In the genomic region with DNA sequence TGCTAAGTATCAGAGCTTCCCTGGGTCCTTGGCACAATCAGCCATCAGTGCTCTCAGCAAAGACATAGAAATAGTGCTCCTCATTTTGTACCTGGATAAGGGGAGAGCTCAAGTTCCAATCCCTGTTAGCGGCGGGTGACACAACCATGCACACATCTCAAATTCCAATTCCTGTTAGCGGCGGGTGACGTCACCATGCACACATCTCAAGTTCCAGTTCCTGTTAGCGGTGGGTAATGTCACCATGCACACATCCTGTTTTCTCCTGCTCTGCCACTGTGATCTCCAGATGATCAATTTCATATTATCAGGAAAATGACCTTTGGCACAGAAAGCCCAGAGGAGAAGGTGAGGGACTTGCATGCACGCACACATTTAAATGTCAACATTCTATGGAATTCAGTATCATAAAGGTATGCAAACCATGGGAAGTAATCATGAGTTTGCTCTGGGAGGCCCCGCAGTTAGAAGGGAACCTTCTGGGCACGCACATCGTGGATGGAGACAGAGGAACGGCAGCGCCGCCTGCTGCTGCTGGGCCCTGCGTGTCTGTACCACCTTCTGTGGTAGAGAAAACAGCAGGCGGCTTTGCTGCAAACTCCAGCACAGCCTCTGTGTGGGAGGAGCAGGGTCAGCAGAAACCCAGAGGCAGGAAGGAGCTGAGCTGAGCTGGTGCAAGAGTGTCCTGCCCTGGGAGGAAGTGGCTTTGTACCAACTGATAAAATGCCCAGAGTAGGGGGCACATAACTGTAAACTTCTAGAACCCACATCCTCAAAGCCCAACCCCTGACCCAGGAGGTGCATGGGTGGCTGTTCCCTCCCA, we compare ENCODE assay signal across 1 cellular context.
TF ChIP-seq lines count a peak whose summit lies in the region.

No MANE protein-coding gene starts in this region.

TF ChIP-seq in HepG2, 621 proteins besides CTCF, POLR2A, EP300 and RAD21 (continued from another document and continues in another):
- TF ChIP-seq, protein P1, sequence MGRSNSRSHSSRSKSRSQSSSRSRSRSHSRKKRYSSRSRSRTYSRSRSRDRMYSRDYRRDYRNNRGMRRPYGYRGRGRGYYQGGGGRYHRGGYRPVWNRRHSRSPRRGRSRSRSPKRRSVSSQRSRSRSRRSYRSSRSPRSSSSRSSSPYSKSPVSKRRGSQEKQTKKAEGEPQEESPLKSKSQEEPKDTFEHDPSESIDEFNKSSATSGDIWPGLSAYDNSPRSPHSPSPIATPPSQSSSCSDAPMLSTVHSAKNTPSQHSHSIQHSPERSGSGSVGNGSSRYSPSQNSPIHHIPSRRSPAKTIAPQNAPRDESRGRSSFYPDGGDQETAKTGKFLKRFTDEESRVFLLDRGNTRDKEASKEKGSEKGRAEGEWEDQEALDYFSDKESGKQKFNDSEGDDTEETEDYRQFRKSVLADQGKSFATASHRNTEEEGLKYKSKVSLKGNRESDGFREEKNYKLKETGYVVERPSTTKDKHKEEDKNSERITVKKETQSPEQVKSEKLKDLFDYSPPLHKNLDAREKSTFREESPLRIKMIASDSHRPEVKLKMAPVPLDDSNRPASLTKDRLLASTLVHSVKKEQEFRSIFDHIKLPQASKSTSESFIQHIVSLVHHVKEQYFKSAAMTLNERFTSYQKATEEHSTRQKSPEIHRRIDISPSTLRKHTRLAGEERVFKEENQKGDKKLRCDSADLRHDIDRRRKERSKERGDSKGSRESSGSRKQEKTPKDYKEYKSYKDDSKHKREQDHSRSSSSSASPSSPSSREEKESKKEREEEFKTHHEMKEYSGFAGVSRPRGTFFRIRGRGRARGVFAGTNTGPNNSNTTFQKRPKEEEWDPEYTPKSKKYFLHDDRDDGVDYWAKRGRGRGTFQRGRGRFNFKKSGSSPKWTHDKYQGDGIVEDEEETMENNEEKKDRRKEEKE (IDR thresholded peaks at IDR 0.05), result no peak
- TF ChIP-seq, protein P2, sequence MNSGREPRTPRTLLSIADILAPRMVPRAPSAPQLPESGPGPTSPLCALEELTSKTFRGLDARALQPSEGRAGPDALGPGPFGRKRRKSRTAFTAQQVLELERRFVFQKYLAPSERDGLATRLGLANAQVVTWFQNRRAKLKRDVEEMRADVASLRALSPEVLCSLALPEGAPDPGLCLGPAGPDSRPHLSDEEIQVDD (CRISPR knock-in tag; IDR thresholded peaks at IDR 0.05; ENCODE audit: borderline replicate concordance), result no peak
- TF ChIP-seq ZNF432 (CRISPR knock-in tag; IDR thresholded peaks at IDR 0.05; ENCODE audit: borderline replicate concordance) (no peak), ZBTB20 (CRISPR knock-in tag; IDR thresholded peaks at IDR 0.05; ENCODE audit: borderline replicate concordance, low read depth) (peak; percentile 98; the same call in 1 of the 2 replicates), ZBTB3 (CRISPR knock-in tag; IDR thresholded peaks at IDR 0.05; ENCODE audit: borderline replicate concordance, low read depth) (no peak), ZBTB21 (CRISPR knock-in tag; IDR thresholded peaks at IDR 0.05) (peak; percentile 96), ADNP (CRISPR knock-in tag; IDR thresholded peaks at IDR 0.05) (no peak), ZNF124 (CRISPR knock-in tag; IDR thresholded peaks at IDR 0.05) (peak; percentile 40; the same call in 1 of the 2 replicates), MYNN (CRISPR knock-in tag; IDR thresholded peaks at IDR 0.05; ENCODE audit: low read depth) (no peak), FOXP1 (IDR thresholded peaks at IDR 0.05) (no peak), FOXP1 (CRISPR knock-in tag; IDR thresholded peaks at IDR 0.05) (peak; percentile 56), SRY (CRISPR knock-in tag; IDR thresholded peaks at IDR 0.05) (no peak), RFX3 (CRISPR knock-in tag; IDR thresholded peaks at IDR 0.05) (no peak), MAF1 (CRISPR knock-in tag; IDR thresholded peaks at IDR 0.05; ENCODE audit: borderline replicate concordance) (no peak), GABPB1 (CRISPR knock-in tag; IDR thresholded peaks at IDR 0.05) (peak; percentile 62), ZNF674 (CRISPR knock-in tag; IDR thresholded peaks at IDR 0.05; ENCODE audit: low read depth) (no peak), KDM5B (CRISPR knock-in tag; IDR thresholded peaks at IDR 0.05; ENCODE audit: borderline replicate concordance) (no peak; the same call in 1 of the 2 replicates), ZNF790 (CRISPR knock-in tag; IDR thresholded peaks at IDR 0.05; ENCODE audit: borderline replicate concordance) (no peak), ZNF598 (CRISPR knock-in tag; IDR thresholded peaks at IDR 0.05; ENCODE audit: borderline replicate concordance) (no peak), ZNF292 (CRISPR knock-in tag; IDR thresholded peaks at IDR 0.05; ENCODE audit: borderline replicate concordance, low read depth) (peak; percentile 89; the same call in 1 of the 2 replicates), ZNF496 (CRISPR knock-in tag; IDR thresholded peaks at IDR 0.05; ENCODE audit: insufficient replicate concordance) (no peak), HCFC1 (IDR thresholded peaks at IDR 0.05; ENCODE audit: low read depth, low read length) (no peak), ZNF605 (CRISPR knock-in tag; IDR thresholded peaks at IDR 0.05) (peak; percentile 80), RXRB (CRISPR knock-in tag; IDR thresholded peaks at IDR 0.05; ENCODE audit: borderline replicate concordance) (peak; percentile 96), ARNTL (CRISPR knock-in tag; IDR thresholded peaks at IDR 0.05) (no peak), ZNF430 (CRISPR knock-in tag; IDR thresholded peaks at IDR 0.05) (0 out of 2 replicates have a peak, but pooled peaks have one; percentile 24), CBX2 (IDR thresholded peaks at IDR 0.05; ENCODE audit: low read depth, low read length) (no peak), CBX2 (CRISPR knock-in tag; IDR thresholded peaks at IDR 0.05; ENCODE audit: low read depth) (no peak), ZNF747 (CRISPR knock-in tag; IDR thresholded peaks at IDR 0.05; ENCODE audit: borderline replicate concordance) (no peak), ZEB1 (IDR thresholded peaks at IDR 0.05; ENCODE audit: insufficient replicate concordance, low read depth) (no peak), TEAD2 (CRISPR knock-in tag; IDR thresholded peaks at IDR 0.05) (no peak), MED13 (CRISPR knock-in tag; IDR thresholded peaks at IDR 0.05) (no peak)
- TF ChIP-seq, protein P3, sequence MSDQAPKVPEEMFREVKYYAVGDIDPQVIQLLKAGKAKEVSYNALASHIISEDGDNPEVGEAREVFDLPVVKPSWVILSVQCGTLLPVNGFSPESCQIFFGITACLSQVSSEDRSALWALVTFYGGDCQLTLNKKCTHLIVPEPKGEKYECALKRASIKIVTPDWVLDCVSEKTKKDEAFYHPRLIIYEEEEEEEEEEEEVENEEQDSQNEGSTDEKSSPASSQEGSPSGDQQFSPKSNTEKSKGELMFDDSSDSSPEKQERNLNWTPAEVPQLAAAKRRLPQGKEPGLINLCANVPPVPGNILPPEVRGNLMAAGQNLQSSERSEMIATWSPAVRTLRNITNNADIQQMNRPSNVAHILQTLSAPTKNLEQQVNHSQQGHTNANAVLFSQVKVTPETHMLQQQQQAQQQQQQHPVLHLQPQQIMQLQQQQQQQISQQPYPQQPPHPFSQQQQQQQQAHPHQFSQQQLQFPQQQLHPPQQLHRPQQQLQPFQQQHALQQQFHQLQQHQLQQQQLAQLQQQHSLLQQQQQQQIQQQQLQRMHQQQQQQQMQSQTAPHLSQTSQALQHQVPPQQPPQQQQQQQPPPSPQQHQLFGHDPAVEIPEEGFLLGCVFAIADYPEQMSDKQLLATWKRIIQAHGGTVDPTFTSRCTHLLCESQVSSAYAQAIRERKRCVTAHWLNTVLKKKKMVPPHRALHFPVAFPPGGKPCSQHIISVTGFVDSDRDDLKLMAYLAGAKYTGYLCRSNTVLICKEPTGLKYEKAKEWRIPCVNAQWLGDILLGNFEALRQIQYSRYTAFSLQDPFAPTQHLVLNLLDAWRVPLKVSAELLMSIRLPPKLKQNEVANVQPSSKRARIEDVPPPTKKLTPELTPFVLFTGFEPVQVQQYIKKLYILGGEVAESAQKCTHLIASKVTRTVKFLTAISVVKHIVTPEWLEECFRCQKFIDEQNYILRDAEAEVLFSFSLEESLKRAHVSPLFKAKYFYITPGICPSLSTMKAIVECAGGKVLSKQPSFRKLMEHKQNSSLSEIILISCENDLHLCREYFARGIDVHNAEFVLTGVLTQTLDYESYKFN (CRISPR knock-in tag; conservative IDR thresholded peaks at IDR 0.05), result peak; percentile 88
- TF ChIP-seq, protein P4, sequence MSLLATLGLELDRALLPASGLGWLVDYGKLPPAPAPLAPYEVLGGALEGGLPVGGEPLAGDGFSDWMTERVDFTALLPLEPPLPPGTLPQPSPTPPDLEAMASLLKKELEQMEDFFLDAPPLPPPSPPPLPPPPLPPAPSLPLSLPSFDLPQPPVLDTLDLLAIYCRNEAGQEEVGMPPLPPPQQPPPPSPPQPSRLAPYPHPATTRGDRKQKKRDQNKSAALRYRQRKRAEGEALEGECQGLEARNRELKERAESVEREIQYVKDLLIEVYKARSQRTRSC (CRISPR knock-in tag; IDR thresholded peaks at IDR 0.05; ENCODE audit: low read depth), result no peak
- TF ChIP-seq, protein P5, sequence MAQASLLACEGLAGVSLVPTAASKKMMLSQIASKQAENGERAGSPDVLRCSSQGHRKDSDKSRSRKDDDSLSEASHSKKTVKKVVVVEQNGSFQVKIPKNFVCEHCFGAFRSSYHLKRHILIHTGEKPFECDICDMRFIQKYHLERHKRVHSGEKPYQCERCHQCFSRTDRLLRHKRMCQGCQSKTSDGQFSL (CRISPR knock-in tag; IDR thresholded peaks at IDR 0.05), result no peak
- TF ChIP-seq, protein P6, sequence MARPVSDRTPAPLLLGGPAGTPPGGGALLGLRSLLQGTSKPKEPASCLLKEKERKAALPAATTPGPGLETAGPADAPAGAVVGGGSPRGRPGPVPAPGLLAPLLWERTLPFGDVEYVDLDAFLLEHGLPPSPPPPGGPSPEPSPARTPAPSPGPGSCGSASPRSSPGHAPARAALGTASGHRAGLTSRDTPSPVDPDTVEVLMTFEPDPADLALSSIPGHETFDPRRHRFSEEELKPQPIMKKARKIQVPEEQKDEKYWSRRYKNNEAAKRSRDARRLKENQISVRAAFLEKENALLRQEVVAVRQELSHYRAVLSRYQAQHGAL (CRISPR knock-in tag; IDR thresholded peaks at IDR 0.05; ENCODE audit: not compliant biosample characterization), result no peak
- TF ChIP-seq, protein P7, sequence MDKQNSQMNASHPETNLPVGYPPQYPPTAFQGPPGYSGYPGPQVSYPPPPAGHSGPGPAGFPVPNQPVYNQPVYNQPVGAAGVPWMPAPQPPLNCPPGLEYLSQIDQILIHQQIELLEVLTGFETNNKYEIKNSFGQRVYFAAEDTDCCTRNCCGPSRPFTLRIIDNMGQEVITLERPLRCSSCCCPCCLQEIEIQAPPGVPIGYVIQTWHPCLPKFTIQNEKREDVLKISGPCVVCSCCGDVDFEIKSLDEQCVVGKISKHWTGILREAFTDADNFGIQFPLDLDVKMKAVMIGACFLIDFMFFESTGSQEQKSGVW (CRISPR knock-in tag; IDR thresholded peaks at IDR 0.05; ENCODE audit: borderline replicate concordance), result no peak
- TF ChIP-seq, protein P8, sequence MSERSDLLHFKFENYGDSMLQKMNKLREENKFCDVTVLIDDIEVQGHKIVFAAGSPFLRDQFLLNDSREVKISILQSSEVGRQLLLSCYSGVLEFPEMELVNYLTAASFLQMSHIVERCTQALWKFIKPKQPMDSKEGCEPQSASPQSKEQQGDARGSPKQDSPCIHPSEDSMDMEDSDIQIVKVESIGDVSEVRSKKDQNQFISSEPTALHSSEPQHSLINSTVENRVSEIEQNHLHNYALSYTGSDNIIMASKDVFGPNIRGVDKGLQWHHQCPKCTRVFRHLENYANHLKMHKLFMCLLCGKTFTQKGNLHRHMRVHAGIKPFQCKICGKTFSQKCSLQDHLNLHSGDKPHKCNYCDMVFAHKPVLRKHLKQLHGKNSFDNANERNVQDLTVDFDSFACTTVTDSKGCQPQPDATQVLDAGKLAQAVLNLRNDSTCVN (CRISPR knock-in tag; IDR thresholded peaks at IDR 0.05; ENCODE audit: borderline replicate concordance), result 0 out of 2 replicates have a peak, but pooled peaks have one; percentile 28
- TF ChIP-seq, protein P9, sequence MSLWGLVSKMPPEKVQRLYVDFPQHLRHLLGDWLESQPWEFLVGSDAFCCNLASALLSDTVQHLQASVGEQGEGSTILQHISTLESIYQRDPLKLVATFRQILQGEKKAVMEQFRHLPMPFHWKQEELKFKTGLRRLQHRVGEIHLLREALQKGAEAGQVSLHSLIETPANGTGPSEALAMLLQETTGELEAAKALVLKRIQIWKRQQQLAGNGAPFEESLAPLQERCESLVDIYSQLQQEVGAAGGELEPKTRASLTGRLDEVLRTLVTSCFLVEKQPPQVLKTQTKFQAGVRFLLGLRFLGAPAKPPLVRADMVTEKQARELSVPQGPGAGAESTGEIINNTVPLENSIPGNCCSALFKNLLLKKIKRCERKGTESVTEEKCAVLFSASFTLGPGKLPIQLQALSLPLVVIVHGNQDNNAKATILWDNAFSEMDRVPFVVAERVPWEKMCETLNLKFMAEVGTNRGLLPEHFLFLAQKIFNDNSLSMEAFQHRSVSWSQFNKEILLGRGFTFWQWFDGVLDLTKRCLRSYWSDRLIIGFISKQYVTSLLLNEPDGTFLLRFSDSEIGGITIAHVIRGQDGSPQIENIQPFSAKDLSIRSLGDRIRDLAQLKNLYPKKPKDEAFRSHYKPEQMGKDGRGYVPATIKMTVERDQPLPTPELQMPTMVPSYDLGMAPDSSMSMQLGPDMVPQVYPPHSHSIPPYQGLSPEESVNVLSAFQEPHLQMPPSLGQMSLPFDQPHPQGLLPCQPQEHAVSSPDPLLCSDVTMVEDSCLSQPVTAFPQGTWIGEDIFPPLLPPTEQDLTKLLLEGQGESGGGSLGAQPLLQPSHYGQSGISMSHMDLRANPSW (CRISPR knock-in tag; IDR thresholded peaks at IDR 0.05; ENCODE audit: borderline replicate concordance), result no peak; the same call in 1 of the 2 replicates
- TF ChIP-seq, protein P10, sequence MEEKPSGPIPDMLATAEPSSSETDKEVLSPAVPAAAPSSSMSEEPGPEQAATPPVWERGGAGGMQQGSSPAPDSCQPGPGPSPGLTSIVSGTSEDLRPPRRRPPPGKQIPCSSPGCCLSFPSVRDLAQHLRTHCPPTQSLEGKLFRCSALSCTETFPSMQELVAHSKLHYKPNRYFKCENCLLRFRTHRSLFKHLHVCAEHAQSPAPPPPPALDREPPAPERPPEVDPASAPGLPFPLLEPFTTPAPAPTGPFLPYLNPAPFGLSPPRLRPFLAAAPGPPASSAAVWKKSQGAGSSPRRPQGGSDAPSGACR (CRISPR knock-in tag; IDR thresholded peaks at IDR 0.05), result no peak
- TF ChIP-seq, protein P11, sequence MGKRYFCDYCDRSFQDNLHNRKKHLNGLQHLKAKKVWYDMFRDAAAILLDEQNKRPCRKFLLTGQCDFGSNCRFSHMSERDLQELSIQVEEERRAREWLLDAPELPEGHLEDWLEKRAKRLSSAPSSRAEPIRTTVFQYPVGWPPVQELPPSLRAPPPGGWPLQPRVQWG (CRISPR knock-in tag; IDR thresholded peaks at IDR 0.05; ENCODE audit: borderline replicate concordance, low read depth), result no peak
- TF ChIP-seq, protein P12, sequence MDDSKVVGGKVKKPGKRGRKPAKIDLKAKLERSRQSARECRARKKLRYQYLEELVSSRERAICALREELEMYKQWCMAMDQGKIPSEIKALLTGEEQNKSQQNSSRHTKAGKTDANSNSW (CRISPR knock-in tag; IDR thresholded peaks at IDR 0.05; ENCODE audit: borderline replicate concordance), result no peak
- TF ChIP-seq, protein P13, sequence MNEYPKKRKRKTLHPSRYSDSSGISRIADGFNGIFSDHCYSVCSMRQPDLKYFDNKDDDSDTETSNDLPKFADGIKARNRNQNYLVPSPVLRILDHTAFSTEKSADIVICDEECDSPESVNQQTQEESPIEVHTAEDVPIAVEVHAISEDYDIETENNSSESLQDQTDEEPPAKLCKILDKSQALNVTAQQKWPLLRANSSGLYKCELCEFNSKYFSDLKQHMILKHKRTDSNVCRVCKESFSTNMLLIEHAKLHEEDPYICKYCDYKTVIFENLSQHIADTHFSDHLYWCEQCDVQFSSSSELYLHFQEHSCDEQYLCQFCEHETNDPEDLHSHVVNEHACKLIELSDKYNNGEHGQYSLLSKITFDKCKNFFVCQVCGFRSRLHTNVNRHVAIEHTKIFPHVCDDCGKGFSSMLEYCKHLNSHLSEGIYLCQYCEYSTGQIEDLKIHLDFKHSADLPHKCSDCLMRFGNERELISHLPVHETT (CRISPR knock-in tag; conservative IDR thresholded peaks at IDR 0.05), result no peak
